ENCODE assay signal across 8 cellular contexts in the genomic region with DNA sequence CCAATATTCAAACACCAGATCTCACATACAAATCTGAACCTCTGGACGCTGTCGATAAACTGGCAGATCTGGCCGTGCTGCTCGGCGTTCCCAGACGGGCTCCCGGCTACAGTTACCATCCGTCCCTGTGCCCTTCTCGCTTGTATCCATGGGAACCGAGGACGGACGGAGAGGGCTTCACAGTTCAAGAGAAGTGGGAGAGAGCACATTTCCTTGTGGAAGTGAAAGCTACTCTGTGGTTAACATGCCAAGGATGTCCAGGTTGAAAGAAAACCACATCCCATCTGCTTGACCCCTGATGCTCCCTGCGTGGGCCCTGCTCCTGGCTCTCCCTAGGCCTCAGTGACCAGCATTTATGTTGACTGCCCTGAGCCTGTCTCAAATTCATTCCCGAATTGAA. TPM values are rescaled to one million over a fixed set of nuclear protein-coding genes. Genes with fewer than 3 reads are reported as not detected.
DNase-seq lines count a peak whose midpoint lies in the region; ATAC-seq and TF ChIP-seq lines count a peak whose summit lies in the region.

No MANE protein-coding gene starts in this region.

- no peak overlapping the region for H3K4me3 Mint-ChIP-seq in T-helper 1 cell treated with Interleukin-12 subunit alpha and Interleukin-12 subunit beta and Interleukin-4 antibody, amounts not matched to agents 30 μg/mL and 1 μg/mL, for 36 hours
- H3K4me3 Mint-ChIP-seq in activated naive CD8-positive, alpha-beta T cell treated with anti-CD3 and anti-CD28 coated beads, Interleukin-2, amount 10 ng/mL, durations not matched to agents 7 days and 5 days: peak overlapping the region; percentile 45

- TF ChIP-seq CTCF in thoracic aorta (IDR thresholded peaks at IDR 0.05): no peak
- TF ChIP-seq CTCF in GM20000 (IDR thresholded peaks at IDR 0.05; ENCODE audit: extremely low read depth, missing control alignments): no peak

- H3K36me3 Mint-ChIP-seq in T-helper 1 cell treated with Interleukin-12 subunit alpha and Interleukin-12 subunit beta and Interleukin-4 antibody, amounts not matched to agents 30 μg/mL and 1 μg/mL, for 36 hours (ENCODE audit: low read depth): peaks cover 5% of the 10 kb centered on the region
- peaks cover 9% of the 10 kb centered on the region for H3K36me3 Mint-ChIP-seq in activated naive CD8-positive, alpha-beta T cell treated with anti-CD3 and anti-CD28 coated beads, Interleukin-2, amount 10 ng/mL, durations not matched to agents 7 days and 5 days

- ATAC-seq in activated naive CD8-positive, alpha-beta T cell treated with anti-CD3 and anti-CD28 coated beads, Interleukin-2, amount 10 ng/mL, durations not matched to agents 7 days and 5 days (ENCODE audit: low read depth): no peak
- ATAC-seq in thoracic aorta (ENCODE audit: insufficient number of reproducible peaks, low FRiP score, low read depth) (no peak), esophagus mucosa (no peak)

- H3K4me1 Mint-ChIP-seq in T-helper 1 cell treated with Interleukin-12 subunit alpha and Interleukin-12 subunit beta and Interleukin-4 antibody, amounts not matched to agents 30 μg/mL and 1 μg/mL, for 36 hours (ENCODE audit: low read depth): peaks cover 27% of the 10 kb centered on the region
- H3K4me1 Mint-ChIP-seq in activated naive CD8-positive, alpha-beta T cell treated with anti-CD3 and anti-CD28 coated beads, Interleukin-2, amount 10 ng/mL, durations not matched to agents 7 days and 5 days: peaks cover 47% of the 10 kb centered on the region

- H3K27ac Mint-ChIP-seq in T-helper 1 cell treated with Interleukin-12 subunit alpha and Interleukin-12 subunit beta and Interleukin-4 antibody, amounts not matched to agents 30 μg/mL and 1 μg/mL, for 36 hours: peak overlapping the region; percentile 88
- peak overlapping the region; percentile 94 for H3K27ac Mint-ChIP-seq in activated naive CD8-positive, alpha-beta T cell treated with anti-CD3 and anti-CD28 coated beads, Interleukin-2, amount 10 ng/mL, durations not matched to agents 7 days and 5 days

- H3K27me3 ChIP-seq in thoracic aorta (replicated peaks; ENCODE audit: insufficient read depth): no peaks in the 10 kb centered on the region

- DNase-seq in T-helper 1 cell: no peak
- DNase-seq in activated naive CD8-positive, alpha-beta T cell treated with anti-CD3 and anti-CD28 coated beads, Interleukin-2, amount 10 ng/mL, durations not matched to agents 7 days and 5 days: no peak
- DNase-seq in left kidney (ENCODE audit: low read depth, low spot score): peak; percentile 92
- no peak for DNase-seq in thoracic aorta (ENCODE audit: low spot score)
- no peak for DNase-seq in NCI-H1436 treated with DMSO at 0.1 percent for 48 hours (lab: John Stamatoyannopoulos, UW)
- no peak for DNase-seq in GM20000 (ENCODE audit: low spot score)

- H3K4me1 ChIP-seq in thoracic aorta (ENCODE audit: control insufficient read depth in 1 of 2, low read depth in 2 of 2): peaks cover 27 to 84% of the 10 kb centered on the region in 2 donors

- POLR2A ChIA-PET in activated naive CD8-positive, alpha-beta T cell treated with anti-CD3 and anti-CD28 coated beads, Interleukin-2, amount 10 ng/mL, durations not matched to agents 7 days and 5 days (lab: Charles Lee): interaction anchor here (0.7 to 1.6 kb wide), 7 partner anchors 9 to 30 kb away, joined by 3 to 7 read pairs (median 5); a partner anchor contains a TSS

- H3K9me3 Mint-ChIP-seq in T-helper 1 cell treated with Interleukin-12 subunit alpha and Interleukin-12 subunit beta and Interleukin-4 antibody, amounts not matched to agents 30 μg/mL and 1 μg/mL, for 36 hours: no peaks in the 10 kb centered on the region
- H3K9me3 Mint-ChIP-seq in activated naive CD8-positive, alpha-beta T cell treated with anti-CD3 and anti-CD28 coated beads, Interleukin-2, amount 10 ng/mL, durations not matched to agents 7 days and 5 days: no peaks in the 10 kb centered on the region

- no peak overlapping the region for H3K4me3 ChIP-seq in thoracic aorta

- peaks cover 17% of the 10 kb centered on the region for H3K36me3 ChIP-seq in thoracic aorta

- H3K27ac ChIP-seq in thoracic aorta: peak overlapping the region; percentile 72 to 81

- no peaks in the 10 kb centered on the region for H3K9me3 ChIP-seq in thoracic aorta

- H3K27me3 Mint-ChIP-seq in T-helper 1 cell treated with Interleukin-12 subunit alpha and Interleukin-12 subunit beta and Interleukin-4 antibody, amounts not matched to agents 30 μg/mL and 1 μg/mL, for 36 hours (ENCODE audit: low read depth): no peaks in the 10 kb centered on the region
- H3K27me3 Mint-ChIP-seq in activated naive CD8-positive, alpha-beta T cell treated with anti-CD3 and anti-CD28 coated beads, Interleukin-2, amount 10 ng/mL, durations not matched to agents 7 days and 5 days: no peaks in the 10 kb centered on the region

RNA-seq across cellular contexts. Expression of a gene that starts 6.3 kb away (rescaled TPM):
- total RNA-seq in activated naive CD8-positive, alpha-beta T cell treated with anti-CD3 and anti-CD28 coated beads, Interleukin-2, amount 10 ng/mL, durations not matched to agents 7 days and 5 days: 10 to 100 TPM; 82.5 to 87.0 TPM
- total RNA-seq in thoracic aorta (100 to 1,000 TPM in 1 of 2 donors, 10 to 100 TPM in 1; 91.2 to 132 TPM), esophagus mucosa (27.2 TPM)

RNA-seq across cellular contexts. Expression of a gene that starts 17.6 kb away (rescaled TPM):
- total RNA-seq in activated naive CD8-positive, alpha-beta T cell treated with anti-CD3 and anti-CD28 coated beads, Interleukin-2, amount 10 ng/mL, durations not matched to agents 7 days and 5 days: 10 to 100 TPM; 51.6 to 60.6 TPM
- total RNA-seq in thoracic aorta: 100 to 1,000 TPM; 626 to 891 TPM
- 23.0 TPM for total RNA-seq in esophagus mucosa

RNA-seq across cellular contexts. Expression of a gene that starts 29.9 kb away (rescaled TPM):
- 1 to 10 TPM; 3.7 to 6.0 TPM for total RNA-seq in activated naive CD8-positive, alpha-beta T cell treated with anti-CD3 and anti-CD28 coated beads, Interleukin-2, amount 10 ng/mL, durations not matched to agents 7 days and 5 days
- 10 to 100 TPM; 20.5 to 35.6 TPM for total RNA-seq in thoracic aorta
- 3.3 TPM for total RNA-seq in esophagus mucosa

RNA-seq across cellular contexts. Expression of a gene that starts 33.2 kb away (rescaled TPM):
- total RNA-seq in activated naive CD8-positive, alpha-beta T cell treated with anti-CD3 and anti-CD28 coated beads, Interleukin-2, amount 10 ng/mL, durations not matched to agents 7 days and 5 days: 10 to 100 TPM; 10.0 to 10.6 TPM
- 10 to 100 TPM in 1 of 2 donors, 1 to 10 TPM in 1; 4.1 to 11.0 TPM for total RNA-seq in thoracic aorta
- total RNA-seq in esophagus mucosa: 4.3 TPM

RNA-seq across cellular contexts. Expression of a gene that starts 37.0 kb away (rescaled TPM):
- 100 to 1,000 TPM; 132 to 135 TPM for total RNA-seq in activated naive CD8-positive, alpha-beta T cell treated with anti-CD3 and anti-CD28 coated beads, Interleukin-2, amount 10 ng/mL, durations not matched to agents 7 days and 5 days
- total RNA-seq in thoracic aorta: 100 to 1,000 TPM in 1 of 2 donors, 10 to 100 TPM in 1; 53.7 to 138 TPM
- 64.2 TPM for total RNA-seq in esophagus mucosa

Comparison
In these comparisons a context has a peak if more than half of its experiments do, and no peak if none do; other contexts are left out.
1. RNA of a gene that starts 17.6 kb away (total RNA-seq): 626 to 891 TPM in thoracic aorta; 51.6 to 60.6 TPM in activated naive CD8-positive, alpha-beta T cell treated with anti-CD3 and anti-CD28 coated beads, Interleukin-2, amount 10 ng/mL, durations not matched to agents 7 days and 5 days and 23.0 TPM in esophagus mucosa (single experiment); every median in the first group is over 10 times any median in the second.